8 cellular contexts compared by ENCODE assay signal in the genomic region with DNA sequence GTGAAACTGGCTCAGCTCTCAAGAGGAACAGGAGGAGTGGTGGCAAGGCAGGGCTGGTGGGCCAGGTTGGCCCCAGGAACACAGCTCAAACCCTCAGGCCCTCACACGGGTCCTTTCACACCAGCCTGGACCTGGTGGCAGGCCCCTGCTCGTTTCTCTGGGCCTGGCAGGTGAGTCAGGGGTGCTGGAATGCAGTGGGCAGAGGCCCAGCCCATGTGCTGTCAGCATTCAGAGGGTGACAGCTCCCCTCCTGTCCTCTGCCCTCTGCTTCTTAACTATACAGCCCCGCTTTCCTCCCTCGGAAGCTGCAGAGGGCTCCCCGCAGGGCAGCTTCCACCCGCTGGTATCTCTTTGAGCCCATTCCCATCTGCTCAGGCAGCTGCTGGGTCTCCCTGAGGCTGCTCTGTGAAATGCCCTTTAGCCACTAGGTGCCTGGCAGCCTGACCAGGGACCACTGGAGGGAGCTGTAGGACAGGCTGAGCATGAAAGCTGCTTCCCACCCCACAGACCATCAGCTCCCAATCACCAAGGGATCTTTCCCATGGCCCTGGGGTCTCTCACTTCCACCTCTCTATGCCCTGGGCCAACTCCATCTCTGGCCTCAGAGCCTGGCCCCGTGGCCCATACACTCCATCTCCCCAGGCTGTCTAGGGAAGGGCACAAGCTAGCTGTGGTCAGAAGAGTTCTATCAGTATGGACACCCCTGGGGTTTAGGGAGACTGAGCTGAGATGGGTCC. TPM values are rescaled to one million over a fixed set of nuclear protein-coding genes. Genes with fewer than 3 reads are reported as not detected.
DNase-seq lines count a peak whose midpoint lies in the region; ATAC-seq and TF ChIP-seq lines count a peak whose summit lies in the region.

No MANE protein-coding gene starts in this region.

- H3K27ac ChIP-seq in WERI-Rb-1: peak overlapping the region; percentile 35; the same call in 1 of the 2 replicates

- H3K4me3 ChIP-seq in WERI-Rb-1 (ENCODE audit: low read depth, low read length) (no peak overlapping the region), cardiac fibroblast (replicated peaks in 1 of 2; ENCODE audit: low read depth in 2 of 2, low read length in 2 of 2) (no peak overlapping the region)

- H3K27me3 ChIP-seq in WERI-Rb-1 (ENCODE audit: insufficient read depth, low read depth, severe bottlenecking): no peaks in the 10 kb centered on the region

- no peak for ATAC-seq in GM21447 (IDR thresholded peaks at IDR 0.05; ENCODE audit: unreplicated experiment)

- in situ Hi-C loops in Caki2 (cut with HindIII; ENCODE audit: low pct_unique_long_range_greater_than_20kb, low sequenced_read_pairs): no loop called here

- H3K36me3 ChIP-seq in WERI-Rb-1: peaks cover 4% of the 10 kb centered on the region

- no peaks in the 10 kb centered on the region for H3K9me3 Mint-ChIP-seq in HFFc6

- TF ChIP-seq CTCF in HFFc6 (IDR thresholded peaks at IDR 0.05) (peak; percentile 92), WERI-Rb-1 (IDR thresholded peaks at IDR 0.05; ENCODE audit: low read depth, low read length) (peak; percentile 97), cardiac fibroblast (IDR thresholded peaks at IDR 0.05; ENCODE audit: low read depth, low read length) (peak; percentile 95)

- peaks cover 31% of the 10 kb centered on the region for H3K4me1 Mint-ChIP-seq in HFFc6 (ENCODE audit: low read depth)

- H3K27me3 Mint-ChIP-seq in HFFc6 (ENCODE audit: insufficient read depth): no peaks in the 10 kb centered on the region; the same call in none of the 2 replicates

- peak overlapping the region; percentile 75 for H3K27ac Mint-ChIP-seq in HFFc6

- no peaks in the 10 kb centered on the region for H3K36me3 Mint-ChIP-seq in HFFc6 (ENCODE audit: low read depth)

- 0 out of 2 replicates have a peak overlapping the region, but pooled peaks have one; percentile 9 for H3K4me3 Mint-ChIP-seq in HFFc6

- DNase-seq in Caki2 (ENCODE audit: low read depth) (peak; percentile 78), HFFc6 (peak; percentile 78), NCI-H2196 (lab: John Stamatoyannopoulos, UW; ENCODE audit: unreplicated experiment) (peak; percentile 58), WERI-Rb-1 (peak; percentile 94), cardiac fibroblast (ENCODE audit: low read depth in 2 of 2) (peak; percentile 81 to 87), islet precursor cell (peak; percentile 95)
- peak; percentile 27 to 33 for DNase-seq in stimulated activated CD4-positive, alpha-beta T cell treated with anti-CD3 and anti-CD28 coated beads, Interleukin-15, amount 100 ng/mL, for 1 hour (ENCODE audit: low read depth in 1 of 2, low spot score in 1 of 2)

- no peaks in the 10 kb centered on the region for H3K9me3 ChIP-seq in WERI-Rb-1 (ENCODE audit: severe bottlenecking)

RNA-seq across cellular contexts. Expression of a gene that starts 24.8 kb away (rescaled TPM):
- total RNA-seq in Caki2 (2014; rRNA removed; shearing (Covaris generic); ENCODE audit: low replicate concordance): 6.6 and 14.3 TPM in 2 replicates
- total RNA-seq in HFFc6 (2021; fragmentation: NEBNext Ultra II Directional; extraction: Animal tissue kit (Norgen Biotek cat#: 25700)): 1 to 10 TPM; 2.1 to 3.1 (median 2.1) TPM

RNA-seq across cellular contexts. Expression of a gene that starts 33.1 kb away (rescaled TPM):
- not detected in 2 replicates for total RNA-seq in Caki2 (2014; rRNA removed; shearing (Covaris generic); ENCODE audit: low replicate concordance)
- under 1 TPM in 5 of 6 experiments, not detected in 1; 0.02 to 0.26 (median 0.12) TPM for total RNA-seq in HFFc6 (2021; fragmentation: NEBNext Ultra II Directional; extraction: Animal tissue kit (Norgen Biotek cat#: 25700))

RNA-seq across cellular contexts. Expression of a gene that starts 33.3 kb away (rescaled TPM):
- total RNA-seq in Caki2 (2014; rRNA removed; shearing (Covaris generic); ENCODE audit: low replicate concordance): not detected in 2 replicates
- total RNA-seq in HFFc6 (2021; fragmentation: NEBNext Ultra II Directional; extraction: Animal tissue kit (Norgen Biotek cat#: 25700)): under 1 TPM in 3 of 6 experiments, not detected in 3; 0.09 to 0.31 (median 0.16) TPM

RNA-seq across cellular contexts. Expression of a gene that starts 48.8 kb away (rescaled TPM):
- not detected in 2 replicates for total RNA-seq in Caki2 (2014; rRNA removed; shearing (Covaris generic); ENCODE audit: low replicate concordance)
- total RNA-seq in HFFc6 (2021; fragmentation: NEBNext Ultra II Directional; extraction: Animal tissue kit (Norgen Biotek cat#: 25700)): not detected

RNA-seq across cellular contexts. Expression of a gene that starts 49.0 kb away (rescaled TPM):
- not detected in 2 replicates for total RNA-seq in Caki2 (2014; rRNA removed; shearing (Covaris generic); ENCODE audit: low replicate concordance)
- not detected for total RNA-seq in HFFc6 (2021; fragmentation: NEBNext Ultra II Directional; extraction: Animal tissue kit (Norgen Biotek cat#: 25700))

Comparison
In these comparisons a context has a peak if more than half of its experiments do, and no peak if none do; other contexts are left out.
1. DNase-seq: peak in every context shown above with its lines; median percentile 95 in islet precursor cell; 94 in WERI-Rb-1; 84 in cardiac fibroblast; 78 in Caki2; 78 in HFFc6; 58 in NCI-H2196; 30 in stimulated activated CD4-positive, alpha-beta T cell treated with anti-CD3 and anti-CD28 coated beads, Interleukin-15, amount 100 ng/mL, for 1 hour.